9 cellular contexts compared by ENCODE assay signal in the genomic region with DNA sequence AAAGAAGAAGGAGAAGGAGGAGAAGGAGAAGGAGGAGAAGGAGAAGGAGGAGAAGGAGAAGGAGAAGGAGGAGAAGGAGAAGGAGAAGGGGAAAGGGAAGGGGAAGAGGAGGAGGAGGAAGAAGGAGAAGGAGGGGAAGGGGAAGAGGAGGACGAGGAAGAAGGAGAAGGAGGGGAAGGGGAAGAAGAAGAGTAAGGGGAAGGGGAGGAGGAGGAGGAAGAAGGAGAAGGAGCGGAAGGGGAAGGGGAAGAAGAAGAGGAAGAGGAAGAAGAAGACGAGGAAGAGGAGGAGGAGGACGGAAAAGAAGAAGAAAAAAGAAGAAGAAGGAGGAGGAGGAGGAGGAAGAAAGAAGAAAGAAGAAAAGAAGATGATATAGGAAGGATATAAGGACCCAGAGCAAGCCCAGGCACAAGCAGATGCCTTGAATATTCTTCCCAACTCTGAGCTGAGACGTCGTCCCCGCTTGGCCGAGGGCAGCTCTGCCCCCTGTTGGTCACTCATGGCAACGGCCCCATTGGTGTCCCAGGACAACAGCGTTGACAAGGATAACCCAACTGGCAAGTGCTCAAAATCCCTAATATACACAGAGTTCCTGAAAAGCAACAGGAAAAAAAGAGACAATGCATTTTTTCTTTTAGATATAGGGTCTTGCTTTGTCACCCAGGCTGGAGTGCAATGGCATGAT. TPM values are rescaled to one million over a fixed set of nuclear protein-coding genes. Genes with fewer than 3 reads are reported as not detected.
DNase-seq lines count a peak whose midpoint lies in the region; ATAC-seq and TF ChIP-seq lines count a peak whose summit lies in the region.
"Had no signal": no experiment of that assay in that cellular context is flagged by ENCODE, and none has a peak within 500 bp of the region (broad histone marks: within the 10 kb centered on the region; RNA-seq: fewer than 3 reads in every experiment).

No MANE protein-coding gene starts in this region.

- 28 to 31% methylated on average over 10 of the region's 10 CpGs for WGBS in esophagus squamous epithelium, 2 donors

- H3K27ac ChIP-seq in OCI-LY1 (ENCODE audit: low read depth, low read length, poor library complexity, severe bottlenecking) (no peak overlapping the region), esophagus squamous epithelium (no peak overlapping the region)
- H3K27ac ChIP-seq: epithelial cell of prostate had no signal

- no peaks in the 10 kb centered on the region for H3K36me3 ChIP-seq in OCI-LY1 (ENCODE audit: insufficient read depth, low read length)
- H3K36me3 ChIP-seq in esophagus squamous epithelium: no peaks in the 10 kb centered on the region

- H3K9me3 ChIP-seq in OCI-LY1 (ENCODE audit: low read length) (no peaks in the 10 kb centered on the region), esophagus squamous epithelium (no peaks in the 10 kb centered on the region)

- no peaks in the 10 kb centered on the region for H3F3A ChIP-seq in OCI-LY1 (ENCODE audit: insufficient read depth, low read length)

- H3K4me1 ChIP-seq in OCI-LY1 (ENCODE audit: insufficient read depth, low read length, severe bottlenecking): no peaks in the 10 kb centered on the region
- no peaks in the 10 kb centered on the region for H3K4me1 ChIP-seq in esophagus squamous epithelium

- intact Hi-C loops in esophagus squamous epithelium (cut with DNase I): no loop called here

- no peak overlapping the region for H2AFZ ChIP-seq in OCI-LY1 (ENCODE audit: low read length)

- peak; percentile 63 for TF ChIP-seq CTCF in OCI-LY1 (IDR thresholded peaks at IDR 0.05; ENCODE audit: low read length)
- peak in 4 of 6 experiments; percentile 27 to 59 (median 35) for TF ChIP-seq CTCF in esophagus squamous epithelium (IDR thresholded peaks at IDR 0.05)

- H3K27me3 ChIP-seq in OCI-LY1 (ENCODE audit: insufficient read depth, low read length): no peaks in the 10 kb centered on the region; the same call in 1 of the 2 replicates
- peaks cover 0 to 27% (median 0%) of the 10 kb centered on the region in 4 donors for H3K27me3 ChIP-seq in esophagus squamous epithelium

- no peaks in the 10 kb centered on the region for H4K20me1 ChIP-seq in OCI-LY1 (ENCODE audit: insufficient read depth, low read length)

- no peak overlapping the region for H3K4me2 ChIP-seq in OCI-LY1 (ENCODE audit: low read length)

- ATAC-seq in HG03571 (IDR thresholded peaks at IDR 0.05; ENCODE audit: unreplicated experiment): no peak

- no peaks in the 10 kb centered on the region for H3K79me2 ChIP-seq in OCI-LY1 (ENCODE audit: insufficient read depth, low read length)

- DNase-seq in activated CD4-positive, alpha-beta T cell treated with anti-CD3 and anti-CD28 coated beads, Interleukin-2, amount 50 U/mL, for 48 hours: peak; percentile 42 to 51
- no peak for DNase-seq in activated CD4-positive, alpha-beta T cell treated with anti-CD3 and anti-CD28 coated beads for 1 hour
- DNase-seq in esophagus squamous epithelium (lab: John Stamatoyannopoulos, UW) (no peak), HK-2 (ENCODE audit: unreplicated experiment) (no peak), NCI-H2171 (lab: John Stamatoyannopoulos, UW) (no peak)
- DNase-seq in stimulated activated CD4-positive, alpha-beta T cell treated with anti-CD3 and anti-CD28 coated beads, Interleukin-2, amount 100 ng/mL, for 24 hours: peak; percentile 18 to 60

- H3K4me3 ChIP-seq in OCI-LY1 (ENCODE audit: low read depth, low read length, poor library complexity, severe bottlenecking) (no peak overlapping the region), esophagus squamous epithelium (no peak overlapping the region)

- no peak overlapping the region for H3K9ac ChIP-seq in OCI-LY1 (ENCODE audit: low read length)

- H3K9me2 ChIP-seq in OCI-LY1 (ENCODE audit: low read depth, low read length): no peaks in the 10 kb centered on the region

- no peak for TF ChIP-seq POLR2A in esophagus squamous epithelium (IDR thresholded peaks at IDR 0.05)

RNA-seq across cellular contexts. Expression of a gene that starts 30.6 kb away (rescaled TPM):
- not detected for total RNA-seq in esophagus squamous epithelium

RNA-seq across cellular contexts. Expression of a gene that starts 53.2 kb away (rescaled TPM):
- total RNA-seq in esophagus squamous epithelium: not detected

Comparison
In these comparisons a context has a peak if more than half of its experiments do, and no peak if none do; other contexts are left out.
1. DNase-seq: peak in activated CD4-positive, alpha-beta T cell treated with anti-CD3 and anti-CD28 coated beads, Interleukin-2, amount 50 U/mL, for 48 hours (2 of 2) and stimulated activated CD4-positive, alpha-beta T cell treated with anti-CD3 and anti-CD28 coated beads, Interleukin-2, amount 100 ng/mL, for 24 hours (2 of 2); none in activated CD4-positive, alpha-beta T cell treated with anti-CD3 and anti-CD28 coated beads for 1 hour (single experiment), esophagus squamous epithelium (single experiment), HK-2 (single experiment) and NCI-H2171 (single experiment).